Comparison of ENCODE assay signal across 1 cellular context in the genomic region with DNA sequence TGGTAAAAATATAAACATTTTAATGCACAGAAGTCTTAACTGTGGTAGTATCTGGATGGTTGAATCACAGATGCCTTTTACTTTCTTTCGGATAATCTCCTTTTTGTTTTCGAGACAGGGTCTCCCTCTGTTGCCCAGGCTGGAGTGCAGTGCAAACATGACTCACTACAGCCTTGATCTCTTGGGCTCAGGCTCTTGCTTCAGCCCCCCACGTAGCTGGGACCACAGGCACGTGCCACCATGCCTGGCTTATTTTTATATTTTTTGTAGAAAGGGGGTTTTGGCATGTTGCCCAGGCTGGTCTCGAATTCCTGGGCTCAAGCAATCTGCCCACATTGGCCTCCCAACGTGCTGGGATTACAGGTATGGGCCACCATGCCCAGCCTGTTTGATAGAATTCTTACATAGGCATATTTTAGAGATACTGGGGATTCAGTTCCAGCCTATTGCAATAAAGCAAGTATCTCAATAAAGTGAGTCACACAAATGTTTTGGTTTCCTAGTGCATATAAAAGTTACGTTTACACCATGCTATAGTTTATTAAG.
A peak's percentile ranks its signal among the peaks of the same experiment; 100 is the strongest.
TF ChIP-seq lines count a peak whose summit lies in the region.

No MANE protein-coding gene starts in this region.

TF ChIP-seq in HepG2, 621 proteins besides CTCF, POLR2A, EP300 and RAD21 (continued from another document and continues in another):
- TF ChIP-seq, protein P1, sequence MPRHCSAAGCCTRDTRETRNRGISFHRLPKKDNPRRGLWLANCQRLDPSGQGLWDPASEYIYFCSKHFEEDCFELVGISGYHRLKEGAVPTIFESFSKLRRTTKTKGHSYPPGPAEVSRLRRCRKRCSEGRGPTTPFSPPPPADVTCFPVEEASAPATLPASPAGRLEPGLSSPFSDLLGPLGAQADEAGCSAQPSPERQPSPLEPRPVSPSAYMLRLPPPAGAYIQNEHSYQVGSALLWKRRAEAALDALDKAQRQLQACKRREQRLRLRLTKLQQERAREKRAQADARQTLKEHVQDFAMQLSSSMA (CRISPR knock-in tag; IDR thresholded peaks at IDR 0.05), result no peak
- TF ChIP-seq ARID5B (CRISPR knock-in tag; IDR thresholded peaks at IDR 0.05) (peak; percentile 68), BCL3 (CRISPR knock-in tag; IDR thresholded peaks at IDR 0.05) (no peak), ZNF652 (CRISPR knock-in tag; IDR thresholded peaks at IDR 0.05; ENCODE audit: borderline replicate concordance, low read depth) (no peak), JUNB (CRISPR knock-in tag; IDR thresholded peaks at IDR 0.05; ENCODE audit: borderline replicate concordance) (peak; percentile 64; the same call in 1 of the 2 replicates), FOXA3 (CRISPR knock-in tag; IDR thresholded peaks at IDR 0.05) (peak; percentile 40; the same call in 1 of the 2 replicates), PBX3 (CRISPR knock-in tag; IDR thresholded peaks at IDR 0.05; ENCODE audit: borderline replicate concordance) (no peak), NCOA1 (CRISPR knock-in tag; IDR thresholded peaks at IDR 0.05) (no peak), ZNF512B (CRISPR knock-in tag; IDR thresholded peaks at IDR 0.05; ENCODE audit: borderline replicate concordance) (no peak), KLF15 (CRISPR knock-in tag; IDR thresholded peaks at IDR 0.05; ENCODE audit: borderline replicate concordance) (no peak), ZNF737 (CRISPR knock-in tag; IDR thresholded peaks at IDR 0.05; ENCODE audit: borderline replicate concordance) (no peak), HNF4A (CRISPR knock-in tag; IDR thresholded peaks at IDR 0.05) (peak; percentile 52; the same call in 1 of the 2 replicates), ELF1 (CRISPR knock-in tag; IDR thresholded peaks at IDR 0.05) (no peak), ZFAT (CRISPR knock-in tag; conservative IDR thresholded peaks at IDR 0.05) (no peak), CBX5 (CRISPR knock-in tag; IDR thresholded peaks at IDR 0.05; ENCODE audit: borderline replicate concordance) (no peak), ZNF749 (CRISPR knock-in tag; IDR thresholded peaks at IDR 0.05; ENCODE audit: borderline replicate concordance) (no peak), MTF2 (CRISPR knock-in tag; IDR thresholded peaks at IDR 0.05; ENCODE audit: borderline replicate concordance) (no peak), TCF7L2 (IDR thresholded peaks at IDR 0.05; ENCODE audit: low read depth, low read length) (no peak), ARNT (IDR thresholded peaks at IDR 0.05) (no peak), SAP130 (CRISPR knock-in tag; IDR thresholded peaks at IDR 0.05; ENCODE audit: low read depth) (0 out of 2 replicates have a peak, but pooled peaks have one; percentile 14), FOSL2 (CRISPR knock-in tag; IDR thresholded peaks at IDR 0.05) (peak; percentile 93), ZNF317 (CRISPR knock-in tag; IDR thresholded peaks at IDR 0.05) (no peak), ZNF704 (CRISPR knock-in tag; IDR thresholded peaks at IDR 0.05; ENCODE audit: borderline replicate concordance) (no peak), ZNF143 (CRISPR knock-in tag; IDR thresholded peaks at IDR 0.05) (no peak), ZNF33B (CRISPR knock-in tag; IDR thresholded peaks at IDR 0.05) (no peak)
- TF ChIP-seq, protein P2, sequence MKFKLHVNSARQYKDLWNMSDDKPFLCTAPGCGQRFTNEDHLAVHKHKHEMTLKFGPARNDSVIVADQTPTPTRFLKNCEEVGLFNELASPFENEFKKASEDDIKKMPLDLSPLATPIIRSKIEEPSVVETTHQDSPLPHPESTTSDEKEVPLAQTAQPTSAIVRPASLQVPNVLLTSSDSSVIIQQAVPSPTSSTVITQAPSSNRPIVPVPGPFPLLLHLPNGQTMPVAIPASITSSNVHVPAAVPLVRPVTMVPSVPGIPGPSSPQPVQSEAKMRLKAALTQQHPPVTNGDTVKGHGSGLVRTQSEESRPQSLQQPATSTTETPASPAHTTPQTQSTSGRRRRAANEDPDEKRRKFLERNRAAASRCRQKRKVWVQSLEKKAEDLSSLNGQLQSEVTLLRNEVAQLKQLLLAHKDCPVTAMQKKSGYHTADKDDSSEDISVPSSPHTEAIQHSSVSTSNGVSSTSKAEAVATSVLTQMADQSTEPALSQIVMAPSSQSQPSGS (CRISPR knock-in tag; IDR thresholded peaks at IDR 0.05), result no peak
- TF ChIP-seq, protein P3, sequence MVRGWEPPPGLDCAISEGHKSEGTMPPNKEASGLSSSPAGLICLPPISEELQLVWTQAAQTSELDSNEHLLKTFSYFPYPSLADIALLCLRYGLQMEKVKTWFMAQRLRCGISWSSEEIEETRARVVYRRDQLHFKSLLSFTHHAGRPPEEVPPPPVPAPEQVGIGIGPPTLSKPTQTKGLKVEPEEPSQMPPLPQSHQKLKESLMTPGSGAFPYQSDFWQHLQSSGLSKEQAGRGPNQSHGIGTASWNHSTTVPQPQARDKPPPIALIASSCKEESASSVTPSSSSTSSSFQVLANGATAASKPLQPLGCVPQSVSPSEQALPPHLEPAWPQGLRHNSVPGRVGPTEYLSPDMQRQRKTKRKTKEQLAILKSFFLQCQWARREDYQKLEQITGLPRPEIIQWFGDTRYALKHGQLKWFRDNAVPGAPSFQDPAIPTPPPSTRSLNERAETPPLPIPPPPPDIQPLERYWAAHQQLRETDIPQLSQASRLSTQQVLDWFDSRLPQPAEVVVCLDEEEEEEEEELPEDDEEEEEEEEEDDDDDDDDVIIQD (CRISPR knock-in tag; IDR thresholded peaks at IDR 0.05; ENCODE audit: low read depth), result peak; percentile 40; the same call in 1 of the 2 replicates
- TF ChIP-seq, protein P4, sequence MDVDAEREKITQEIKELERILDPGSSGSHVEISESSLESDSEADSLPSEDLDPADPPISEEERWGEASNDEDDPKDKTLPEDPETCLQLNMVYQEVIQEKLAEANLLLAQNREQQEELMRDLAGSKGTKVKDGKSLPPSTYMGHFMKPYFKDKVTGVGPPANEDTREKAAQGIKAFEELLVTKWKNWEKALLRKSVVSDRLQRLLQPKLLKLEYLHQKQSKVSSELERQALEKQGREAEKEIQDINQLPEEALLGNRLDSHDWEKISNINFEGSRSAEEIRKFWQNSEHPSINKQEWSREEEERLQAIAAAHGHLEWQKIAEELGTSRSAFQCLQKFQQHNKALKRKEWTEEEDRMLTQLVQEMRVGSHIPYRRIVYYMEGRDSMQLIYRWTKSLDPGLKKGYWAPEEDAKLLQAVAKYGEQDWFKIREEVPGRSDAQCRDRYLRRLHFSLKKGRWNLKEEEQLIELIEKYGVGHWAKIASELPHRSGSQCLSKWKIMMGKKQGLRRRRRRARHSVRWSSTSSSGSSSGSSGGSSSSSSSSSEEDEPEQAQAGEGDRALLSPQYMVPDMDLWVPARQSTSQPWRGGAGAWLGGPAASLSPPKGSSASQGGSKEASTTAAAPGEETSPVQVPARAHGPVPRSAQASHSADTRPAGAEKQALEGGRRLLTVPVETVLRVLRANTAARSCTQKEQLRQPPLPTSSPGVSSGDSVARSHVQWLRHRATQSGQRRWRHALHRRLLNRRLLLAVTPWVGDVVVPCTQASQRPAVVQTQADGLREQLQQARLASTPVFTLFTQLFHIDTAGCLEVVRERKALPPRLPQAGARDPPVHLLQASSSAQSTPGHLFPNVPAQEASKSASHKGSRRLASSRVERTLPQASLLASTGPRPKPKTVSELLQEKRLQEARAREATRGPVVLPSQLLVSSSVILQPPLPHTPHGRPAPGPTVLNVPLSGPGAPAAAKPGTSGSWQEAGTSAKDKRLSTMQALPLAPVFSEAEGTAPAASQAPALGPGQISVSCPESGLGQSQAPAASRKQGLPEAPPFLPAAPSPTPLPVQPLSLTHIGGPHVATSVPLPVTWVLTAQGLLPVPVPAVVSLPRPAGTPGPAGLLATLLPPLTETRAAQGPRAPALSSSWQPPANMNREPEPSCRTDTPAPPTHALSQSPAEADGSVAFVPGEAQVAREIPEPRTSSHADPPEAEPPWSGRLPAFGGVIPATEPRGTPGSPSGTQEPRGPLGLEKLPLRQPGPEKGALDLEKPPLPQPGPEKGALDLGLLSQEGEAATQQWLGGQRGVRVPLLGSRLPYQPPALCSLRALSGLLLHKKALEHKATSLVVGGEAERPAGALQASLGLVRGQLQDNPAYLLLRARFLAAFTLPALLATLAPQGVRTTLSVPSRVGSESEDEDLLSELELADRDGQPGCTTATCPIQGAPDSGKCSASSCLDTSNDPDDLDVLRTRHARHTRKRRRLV (CRISPR knock-in tag; IDR thresholded peaks at IDR 0.05), result no peak
- TF ChIP-seq, protein P5, sequence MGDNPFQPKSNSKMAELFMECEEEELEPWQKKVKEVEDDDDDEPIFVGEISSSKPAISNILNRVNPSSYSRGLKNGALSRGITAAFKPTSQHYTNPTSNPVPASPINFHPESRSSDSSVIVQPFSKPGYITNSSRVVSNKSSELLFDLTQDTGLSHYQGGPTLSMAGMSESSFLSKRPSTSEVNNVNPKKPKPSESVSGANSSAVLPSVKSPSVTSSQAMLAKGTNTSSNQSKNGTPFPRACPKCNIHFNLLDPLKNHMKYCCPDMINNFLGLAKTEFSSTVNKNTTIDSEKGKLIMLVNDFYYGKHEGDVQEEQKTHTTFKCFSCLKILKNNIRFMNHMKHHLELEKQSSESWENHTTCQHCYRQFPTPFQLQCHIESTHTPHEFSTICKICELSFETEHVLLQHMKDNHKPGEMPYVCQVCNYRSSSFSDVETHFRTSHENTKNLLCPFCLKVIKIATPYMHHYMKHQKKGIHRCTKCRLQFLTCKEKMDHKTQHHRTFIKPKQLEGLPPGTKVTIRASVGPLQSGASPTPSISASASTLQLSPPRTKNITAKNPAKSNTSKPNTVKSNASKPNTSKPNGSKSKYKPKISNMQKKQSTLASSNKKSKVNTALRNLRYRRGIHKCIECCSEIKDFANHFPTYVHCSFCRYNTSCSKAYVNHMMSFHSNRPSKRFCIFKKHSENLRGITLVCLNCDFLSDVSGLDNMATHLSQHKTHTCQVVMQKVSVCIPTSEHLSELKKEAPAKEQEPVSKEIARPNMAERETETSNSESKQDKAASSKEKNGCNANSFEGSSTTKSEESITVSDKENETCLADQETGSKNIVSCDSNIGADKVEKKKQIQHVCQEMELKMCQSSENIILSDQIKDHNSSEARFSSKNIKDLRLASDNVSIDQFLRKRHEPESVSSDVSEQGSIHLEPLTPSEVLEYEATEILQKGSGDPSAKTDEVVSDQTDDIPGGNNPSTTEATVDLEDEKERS (CRISPR knock-in tag; IDR thresholded peaks at IDR 0.05), result no peak
